ENCODE assay signal across 23 cellular contexts in the genomic region with DNA sequence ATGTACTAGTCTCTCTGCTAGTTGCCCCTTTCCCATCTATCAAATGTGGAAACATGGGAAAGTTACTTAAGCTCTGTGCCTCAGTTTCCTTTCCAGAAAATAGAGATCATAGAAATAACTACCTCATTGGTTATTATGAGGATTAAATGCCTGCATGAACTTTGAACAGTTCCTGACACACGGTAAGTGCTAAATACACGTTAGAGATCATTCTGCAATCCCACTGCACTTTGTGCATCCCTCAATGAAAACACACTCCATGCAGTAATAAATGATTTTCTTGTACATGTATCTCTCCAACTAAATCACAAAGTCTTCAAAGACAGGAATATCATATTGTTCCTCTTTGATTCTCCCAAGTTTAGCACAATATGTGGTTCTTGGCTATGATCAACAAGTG.
"Had no signal": no experiment of that assay in that cellular context is flagged by ENCODE, and none has a peak within 500 bp of the region (broad histone marks: within the 10 kb centered on the region; RNA-seq: fewer than 3 reads in every experiment).

No MANE protein-coding gene starts in this region.

- H3K4me1 Mint-ChIP-seq: memory B cell had no signal

- H3K4me3 ChIP-seq: coronary artery, dorsolateral prefrontal cortex, esophagus muscularis mucosa, heart right ventricle, left ventricle myocardium inferior, lung had no signal

- H3K27ac Mint-ChIP-seq: memory B cell; naive thymus-derived CD4-positive, alpha-beta T cell had no signal

- H3K36me3 Mint-ChIP-seq: naive thymus-derived CD4-positive, alpha-beta T cell had no signal

- H3K9me3 ChIP-seq: esophagus muscularis mucosa, heart right ventricle, left ventricle myocardium inferior had no signal

- ATAC-seq: foreskin keratinocyte; heart right ventricle; left cardiac atrium; naive thymus-derived CD4-positive, alpha-beta T cell had no signal

- DNase-seq: dermis blood vessel endothelial cell; dorsolateral prefrontal cortex; effector CD4-positive, alpha-beta T cell; effector memory CD4-positive, alpha-beta T cell; foreskin keratinocyte; glutamatergic neuron; head of caudate nucleus; heart right ventricle; hippocampal formation; left cardiac atrium; left ventricle myocardium inferior; mammary epithelial cell; mesendoderm; midbrain; naive thymus-derived CD4-positive, alpha-beta T cell had no signal

- FAIRE-seq: endothelial cell of umbilical vein, frontal cortex, islet of Langerhans, keratinocyte had no signal

- H3K36me3 ChIP-seq: esophagus muscularis mucosa, heart right ventricle, left ventricle myocardium inferior had no signal

- H3K27ac ChIP-seq: coronary artery, dorsolateral prefrontal cortex, esophagus muscularis mucosa, foreskin keratinocyte, heart right ventricle, left ventricle myocardium inferior had no signal

- H3K4me3 Mint-ChIP-seq: memory B cell; naive thymus-derived CD4-positive, alpha-beta T cell had no signal

- H3K27me3 ChIP-seq: dorsolateral prefrontal cortex, esophagus muscularis mucosa, foreskin keratinocyte, heart right ventricle had no signal
